ENCODE assay signal across 8 cellular contexts in the genomic region with DNA sequence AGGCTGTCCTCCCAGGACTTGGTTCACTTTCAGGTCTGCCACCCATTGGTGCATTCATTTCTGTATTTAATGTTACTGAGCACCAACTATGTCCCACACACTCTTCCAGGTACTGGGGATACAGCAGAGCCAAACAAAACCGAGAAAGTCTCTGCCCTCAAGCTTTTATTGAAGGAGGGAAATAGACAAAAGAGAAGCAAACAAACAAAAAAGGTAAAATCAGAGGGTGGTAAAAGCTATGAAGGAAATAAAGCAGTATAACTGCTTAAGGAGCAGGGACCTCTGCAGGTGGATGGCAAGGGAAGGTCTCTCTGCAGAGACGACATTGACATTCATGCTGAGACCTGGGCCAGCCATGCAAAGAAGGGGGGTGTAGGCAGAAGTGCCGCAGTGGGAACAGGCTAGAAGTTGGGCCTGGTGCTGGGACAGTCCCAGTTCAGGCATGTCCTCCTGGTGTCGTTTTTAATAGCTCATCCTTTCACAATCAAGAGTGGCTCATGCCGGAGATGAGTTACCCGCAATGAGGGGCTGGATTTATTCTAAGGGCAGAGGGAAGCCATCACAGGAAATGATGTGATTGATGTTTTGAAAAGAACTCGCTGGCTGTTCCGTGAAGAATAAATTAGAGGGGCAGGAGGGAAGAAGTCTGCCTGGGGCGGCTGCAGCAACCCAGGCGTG.
DNase-seq lines count a peak whose midpoint lies in the region; ATAC-seq and TF ChIP-seq lines count a peak whose summit lies in the region.

No MANE protein-coding gene starts in this region.

- H3K4me1 ChIP-seq in osteoblast (ENCODE audit: insufficient read depth, low read length) (peaks cover 54% of the 10 kb centered on the region), vagina (peaks cover 82% of the 10 kb centered on the region)

- peak overlapping the region; percentile 87 for H3K4me2 ChIP-seq in osteoblast (ENCODE audit: insufficient read depth, low read length)

- H3K9me3 ChIP-seq in osteoblast (ENCODE audit: low read depth, low read length) (no peaks in the 10 kb centered on the region), vagina (no peaks in the 10 kb centered on the region)

- peak overlapping the region; percentile 18; the same call in 1 of the 2 replicates for H3K4me3 ChIP-seq in H7 (ENCODE audit: insufficient read depth, low read depth, low read length)
- H3K4me3 ChIP-seq in osteoblast (ENCODE audit: insufficient read depth, low read length): peak overlapping the region; percentile 64
- peak overlapping the region; percentile 41 to 59 for H3K4me3 ChIP-seq in vagina

- intact Hi-C loops in vagina (cut with DNase I): no loop called here

- H3K79me2 ChIP-seq in osteoblast (ENCODE audit: insufficient read depth, low read length): no peaks in the 10 kb centered on the region

- no peaks in the 10 kb centered on the region for H3K36me3 ChIP-seq in H7 (replicated peaks; ENCODE audit: control insufficient read depth, insufficient read depth, low read length)
- H3K36me3 ChIP-seq in osteoblast (ENCODE audit: insufficient read depth, low read length): no peaks in the 10 kb centered on the region
- no peaks in the 10 kb centered on the region for H3K36me3 ChIP-seq in vagina

- TF ChIP-seq POLR2A in vagina (IDR thresholded peaks at IDR 0.05): no peak

- TF ChIP-seq CTCF in osteoblast (IDR thresholded peaks at IDR 0.05; ENCODE audit: extremely low read depth, low read depth, low read length) (no peak), vagina (IDR thresholded peaks at IDR 0.05) (no peak)

- H3K27me3 ChIP-seq in H7 (ENCODE audit: control insufficient read depth, insufficient read depth, low read length): no peaks in the 10 kb centered on the region
- no peaks in the 10 kb centered on the region for H3K27me3 ChIP-seq in osteoblast (ENCODE audit: insufficient read depth, low read length)
- H3K27me3 ChIP-seq in vagina: no peaks in the 10 kb centered on the region

- peak overlapping the region; percentile 92 for H3K27ac ChIP-seq in osteoblast (ENCODE audit: low read depth, low read length)
- peak overlapping the region; percentile 95 for H3K27ac ChIP-seq in vagina

- peak; percentile 72 for DNase-seq in ELF-1 (ENCODE audit: low read depth, low spot score)
- peak; percentile 72 for DNase-seq in H7
- peak; percentile 96 for DNase-seq in NCI-H69 (lab: John Stamatoyannopoulos, UW)
- DNase-seq in activated T-cell treated with anti-CD3 and anti-CD28 coated beads for 1 hour (ENCODE audit: low read depth): peak; percentile 23
- DNase-seq in fibroblast of peridontal ligament (ENCODE audit: extremely low read depth): peak; percentile 38
- DNase-seq in osteoblast (ENCODE audit: insufficient read length, low spot score, missing footprints): peak; percentile 93
- DNase-seq in vagina (ENCODE audit: extremely low spot score in 2 of 2): no peak

- ATAC-seq in GM21367 (IDR thresholded peaks at IDR 0.05; ENCODE audit: unreplicated experiment): no peak

- no peaks in the 10 kb centered on the region for H4K20me1 ChIP-seq in osteoblast (ENCODE audit: insufficient read depth, low read length)

- H2AFZ ChIP-seq in osteoblast (ENCODE audit: low read length): peak overlapping the region; percentile 56

Comparison
In these comparisons a context has a peak if more than half of its experiments do, and no peak if none do; other contexts are left out.
1. DNase-seq: peak in ELF-1 (single experiment), H7 (single experiment), NCI-H69 (single experiment), activated T-cell treated with anti-CD3 and anti-CD28 coated beads for 1 hour (single experiment), fibroblast of peridontal ligament (single experiment) and osteoblast (single experiment); none in vagina (0 of 2).
2. Peak in every context shown above with its lines, with median percentiles within 50 percentile points of each other: H3K4me3 ChIP-seq.